ENCODE assay signal across 25 cellular contexts in genomic region chr7:158542651-158543400, GRCh38.
"Had no signal": no experiment of that assay in that cellular context is flagged by ENCODE, and none has a peak within 500 bp of the region (broad histone marks: within the 10 kb centered on the region; RNA-seq: fewer than 3 reads in every experiment).

No MANE protein-coding gene starts in this region.

- ATAC-seq: left colon; left lung; lower lobe of right lung; naive thymus-derived CD8-positive, alpha-beta T cell; right cardiac atrium; stimulated activated effector memory CD8-positive, alpha-beta T cell treated with anti-CD3 and anti-CD28 coated beads, Interleukin-12 subunit alpha, Interleukin-12 subunit beta, amount 100 ng/mL, for 72 hours had no signal

- H3K27me3 Mint-ChIP-seq: stimulated activated naive CD8-positive, alpha-beta T cell treated with anti-CD3 and anti-CD28 coated beads, Interleukin-15, Interleukin-2, amounts not matched to agents 100 ng/mL and 50 ng/mL, for 24 hours; type B pancreatic cell had no signal

- H3K36me3 ChIP-seq: left lung, lower lobe of right lung, ovary, prostate gland, sigmoid colon, spleen, tibial nerve, uterus had no signal

- H3K27ac ChIP-seq: hepatocyte, left lung, lower lobe of right lung, ovary, prostate gland, sigmoid colon, tibial nerve, uterus had no signal

- H3K4me1 ChIP-seq: left lung, lower lobe of right lung, prostate gland, sigmoid colon, tibial nerve, uterus had no signal

- H3K36me3 Mint-ChIP-seq: naive thymus-derived CD8-positive, alpha-beta T cell; stimulated activated effector memory CD8-positive, alpha-beta T cell treated with anti-CD3 and anti-CD28 coated beads, Interleukin-12 subunit alpha, Interleukin-12 subunit beta, amount 100 ng/mL, for 72 hours; type B pancreatic cell had no signal

- H3K4me3 Mint-ChIP-seq: naive thymus-derived CD8-positive, alpha-beta T cell; nephron; neural crest cell; stimulated activated effector memory CD8-positive, alpha-beta T cell treated with anti-CD3 and anti-CD28 coated beads, Interleukin-12 subunit alpha, Interleukin-12 subunit beta, amount 100 ng/mL, for 72 hours; stimulated activated naive CD8-positive, alpha-beta T cell treated with anti-CD3 and anti-CD28 coated beads, Interleukin-15, Interleukin-2, amounts not matched to agents 100 ng/mL and 50 ng/mL, for 24 hours; type B pancreatic cell had no signal

- H3K9me3 Mint-ChIP-seq: naive thymus-derived CD8-positive, alpha-beta T cell; nephron; neural crest cell; stimulated activated effector memory CD8-positive, alpha-beta T cell treated with anti-CD3 and anti-CD28 coated beads, Interleukin-12 subunit alpha, Interleukin-12 subunit beta, amount 100 ng/mL, for 72 hours; stimulated activated naive CD8-positive, alpha-beta T cell treated with anti-CD3 and anti-CD28 coated beads, Interleukin-15, Interleukin-2, amounts not matched to agents 100 ng/mL and 50 ng/mL, for 24 hours; type B pancreatic cell had no signal

- H3K27me3 ChIP-seq: hepatocyte, left lung, ovary, sigmoid colon, tibial nerve, uterus had no signal

- H3K27ac Mint-ChIP-seq: naive thymus-derived CD8-positive, alpha-beta T cell; nephron; stimulated activated effector memory CD8-positive, alpha-beta T cell treated with anti-CD3 and anti-CD28 coated beads, Interleukin-12 subunit alpha, Interleukin-12 subunit beta, amount 100 ng/mL, for 72 hours; stimulated activated naive CD8-positive, alpha-beta T cell treated with anti-CD3 and anti-CD28 coated beads, Interleukin-15, Interleukin-2, amounts not matched to agents 100 ng/mL and 50 ng/mL, for 24 hours; type B pancreatic cell had no signal

- H3K4me3 ChIP-seq: hepatocyte, left lung, lower lobe of right lung, ovary, prostate gland, sigmoid colon, spleen, tibial nerve, uterus had no signal

- DNase-seq: islet precursor cell; kidney glomerular epithelial cell; left colon; left lung; lower lobe of right lung; mammary epithelial cell; mesenchymal stem cell; naive thymus-derived CD8-positive, alpha-beta T cell; ovary; retina; right cardiac atrium; sigmoid colon; small intestine; spleen; stimulated activated CD4-positive, alpha-beta T cell treated with anti-CD3 and anti-CD28 coated beads, Interleukin-4, amount 100 ng/mL, for 24 hours; stimulated activated naive CD4-positive, alpha-beta T cell; uterus had no signal

- H3K4me1 Mint-ChIP-seq: nephron; stimulated activated effector memory CD8-positive, alpha-beta T cell treated with anti-CD3 and anti-CD28 coated beads, Interleukin-12 subunit alpha, Interleukin-12 subunit beta, amount 100 ng/mL, for 72 hours had no signal

- H3K9me3 ChIP-seq: left lung, lower lobe of right lung, ovary, prostate gland, sigmoid colon, spleen, tibial nerve, uterus had no signal
